Comparison of ENCODE assay signal across 24 cellular contexts in the genomic region with DNA sequence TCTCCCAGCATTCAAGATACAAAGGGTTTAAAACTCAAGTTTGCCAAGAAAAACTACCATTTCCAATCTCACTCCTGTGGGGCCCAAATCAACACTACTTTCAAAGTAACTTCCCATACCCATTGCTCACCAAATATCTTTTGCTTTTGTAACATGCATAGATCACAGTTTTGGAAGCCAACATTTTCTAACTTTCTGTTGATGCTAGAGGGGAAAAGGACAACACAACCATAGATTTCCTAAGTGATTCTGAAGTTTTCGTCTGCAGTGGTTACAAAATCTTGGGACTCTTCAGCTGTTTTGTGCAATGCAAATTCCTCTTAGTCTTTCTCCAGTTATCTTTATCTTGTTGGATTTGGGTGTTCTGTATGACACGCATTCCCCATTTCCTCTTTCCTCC.
DNase-seq lines count a peak whose midpoint lies in the region; ATAC-seq and TF ChIP-seq lines count a peak whose summit lies in the region.
"Had no signal": no experiment of that assay in that cellular context is flagged by ENCODE, and none has a peak within 500 bp of the region (broad histone marks: within the 10 kb centered on the region; RNA-seq: fewer than 3 reads in every experiment).

No MANE protein-coding gene starts in this region.

- POLR2A ChIA-PET in MCF 10A (lab: Yijun Ruan, JAX): no interaction called here

- H3K27me3 ChIP-seq in mammary epithelial cell (ENCODE audit: insufficient read depth, low read length) (no peaks in the 10 kb centered on the region), osteoblast (ENCODE audit: insufficient read depth, low read length) (no peaks in the 10 kb centered on the region)
- H3K27me3 ChIP-seq: BLaER1 had no signal

- intact Hi-C loops in MCF 10A (cut with micrococcal nuclease) (no loop called here), mammary epithelial cell (cut with micrococcal nuclease) (no loop called here)

- CTCF ChIA-PET in MCF 10A (lab: Yijun Ruan, JAX) (no interaction called here), mammary epithelial cell (lab: Charles Lee; ENCODE audit: low non-redundant PET) (no interaction called here)

- no peak overlapping the region for H3K4me3 Mint-ChIP-seq in MCF 10A (ENCODE audit: unreplicated experiment)
- H3K4me3 Mint-ChIP-seq: CD4-positive, CD25-positive, alpha-beta regulatory T cell had no signal

- peaks cover 6% of the 10 kb centered on the region for H3K36me3 Mint-ChIP-seq in MCF 10A (ENCODE audit: insufficient read depth, unreplicated experiment)
- H3K36me3 Mint-ChIP-seq: CD4-positive, CD25-positive, alpha-beta regulatory T cell had no signal

- H4K20me1 ChIP-seq in mammary epithelial cell (ENCODE audit: insufficient read depth, low read length) (no peaks in the 10 kb centered on the region), osteoblast (ENCODE audit: insufficient read depth, low read length) (no peaks in the 10 kb centered on the region)
- H4K20me1 ChIP-seq: BLaER1 had no signal

- H3K9ac ChIP-seq in mammary epithelial cell (ENCODE audit: insufficient read depth, low read length): no peak overlapping the region
- H3K9ac ChIP-seq: BLaER1, SK-N-SH had no signal

- no peaks in the 10 kb centered on the region for H3K36me3 ChIP-seq in mammary epithelial cell (ENCODE audit: insufficient read depth, low read length)
- no peaks in the 10 kb centered on the region for H3K36me3 ChIP-seq in osteoblast (ENCODE audit: insufficient read depth, low read length)
- H3K36me3 ChIP-seq: BLaER1 had no signal

- ATAC-seq in HG03469 (IDR thresholded peaks at IDR 0.05; ENCODE audit: unreplicated experiment) (no peak), GM19023 (IDR thresholded peaks at IDR 0.05; ENCODE audit: unreplicated experiment) (no peak)
- ATAC-seq: K562, PC-3 had no signal

- H3K4me2 ChIP-seq in mammary epithelial cell (ENCODE audit: insufficient read depth, low read depth, low read length): no peak overlapping the region
- H3K4me2 ChIP-seq in osteoblast (ENCODE audit: insufficient read depth, low read length): no peak overlapping the region
- H3K4me2 ChIP-seq: BLaER1, SK-N-SH had no signal

- in situ Hi-C loops in mammary epithelial cell (cut with MboI; ENCODE audit: low sequenced_read_pairs in 2 of 2): no loop called here

- DNase-seq in MCF 10A (ENCODE audit: unreplicated experiment) (peak; percentile 20), mammary epithelial cell (no peak), fibroblast of mammary gland (ENCODE audit: low read depth) (peak; percentile 19), osteoblast (ENCODE audit: insufficient read length, low spot score, missing footprints) (no peak), NCI-H82 (lab: John Stamatoyannopoulos, UW) (no peak)
- DNase-seq in activated CD8-positive, alpha-beta memory T cell treated with anti-CD3 and anti-CD28 coated beads for 24 hours: no peak
- DNase-seq: CD4-positive, CD25-positive, alpha-beta regulatory T cell; H7; Kasumi-1; MV-4-11; NCI-H1105; NCI-H1436 treated with DMSO at 0.1 percent for 48 hours; NCI-H187 treated with DMSO at 0.1 percent for 48 hours; NCI-H446; NCI-H524 treated with DMSO at 0.1 percent for 48 hours; NCI-H774; NK-92 treated with Interleukin-12 subunit alpha and Interleukin-12 subunit beta, amount 100 ng/mL, for 24 hours; PC-3; SK-N-SH had no signal

- peaks cover 21% of the 10 kb centered on the region for H3K9me3 Mint-ChIP-seq in MCF 10A (ENCODE audit: unreplicated experiment)

- H2AFZ ChIP-seq in mammary epithelial cell (ENCODE audit: low read depth, low read length) (no peak overlapping the region), osteoblast (ENCODE audit: low read length) (no peak overlapping the region)

- peaks cover 23% of the 10 kb centered on the region for H3K4me1 Mint-ChIP-seq in MCF 10A (ENCODE audit: insufficient read depth, unreplicated experiment)
- H3K4me1 Mint-ChIP-seq: CD4-positive, CD25-positive, alpha-beta regulatory T cell had no signal

- dilution Hi-C loops in mammary epithelial cell (cut with HindIII; ENCODE audit: low sequenced_read_pairs): no loop called here

- H3K4me1 ChIP-seq in mammary epithelial cell (ENCODE audit: insufficient read depth, low read length): peaks cover 9% of the 10 kb centered on the region
- peaks cover 10% of the 10 kb centered on the region for H3K4me1 ChIP-seq in osteoblast (ENCODE audit: insufficient read depth, low read length)
- H3K4me1 ChIP-seq: BLaER1 had no signal

- TF ChIP-seq CTCF in MCF 10A (IDR thresholded peaks at IDR 0.05; ENCODE audit: unreplicated experiment) (no peak), mammary epithelial cell (conservative IDR thresholded peaks at IDR 0.05 in 1 of 2, IDR thresholded peaks at IDR 0.05 in 1 of 2; ENCODE audit: extremely low read depth in 1 of 2, insufficient read depth in 1 of 2, low read depth in 1 of 2, low read length in 2 of 2) (no peak), fibroblast of mammary gland (conservative IDR thresholded peaks at IDR 0.05; ENCODE audit: control insufficient read depth, insufficient read depth, low read depth, low read length) (no peak), osteoblast (IDR thresholded peaks at IDR 0.05; ENCODE audit: extremely low read depth, low read depth, low read length) (no peak)

- H3K4me3 ChIP-seq in mammary epithelial cell (replicated peaks in 1 of 3; ENCODE audit: insufficient read depth in 1 of 3, low read depth in 2 of 3, low read length in 3 of 3) (no peak overlapping the region), fibroblast of mammary gland (ENCODE audit: control insufficient read depth, low read depth, low read length) (no peak overlapping the region), osteoblast (ENCODE audit: insufficient read depth, low read length) (no peak overlapping the region)
- H3K4me3 ChIP-seq: BLaER1, K562 had no signal

- WGBS in mammary epithelial cell (ENCODE audit: low coverage, missing lambda C conversion rate): 100% methylated on average over 2 of the region's 2 CpGs

- H3K27ac ChIP-seq in mammary epithelial cell (ENCODE audit: insufficient read depth, low read depth, low read length): no peak overlapping the region
- peak overlapping the region; percentile 35 for H3K27ac ChIP-seq in osteoblast (ENCODE audit: low read depth, low read length)
- H3K27ac ChIP-seq: 22Rv1, BLaER1 had no signal

- H3K79me2 ChIP-seq in mammary epithelial cell (ENCODE audit: insufficient read depth, low read length): no peaks in the 10 kb centered on the region
- H3K79me2 ChIP-seq in osteoblast (ENCODE audit: insufficient read depth, low read length): no peaks in the 10 kb centered on the region

- H3K27ac Mint-ChIP-seq in MCF 10A (ENCODE audit: low read depth, unreplicated experiment): no peak overlapping the region
- H3K27ac Mint-ChIP-seq: CD4-positive, CD25-positive, alpha-beta regulatory T cell had no signal

- H3K9me3 ChIP-seq in mammary epithelial cell (replicated peaks; ENCODE audit: insufficient read depth, low read length) (no peaks in the 10 kb centered on the region), osteoblast (ENCODE audit: low read depth, low read length) (no peaks in the 10 kb centered on the region)
- H3K9me3 ChIP-seq: BLaER1, SK-N-SH had no signal

- BruUV-seq in MCF 10A (replicated peaks; lab: Mats Ljungman, UMichigan) (no TSS peak), mammary epithelial cell (replicated peaks; lab: Mats Ljungman, UMichigan) (no TSS peak)

- no peaks in the 10 kb centered on the region for H3K27me3 Mint-ChIP-seq in MCF 10A (ENCODE audit: insufficient read depth, unreplicated experiment)
- H3K27me3 Mint-ChIP-seq: CD4-positive, CD25-positive, alpha-beta regulatory T cell had no signal

Comparison
In these comparisons a context has a peak if more than half of its experiments do, and no peak if none do; other contexts are left out.
1. DNase-seq: peak in MCF 10A (single experiment) and fibroblast of mammary gland (single experiment); none in mammary epithelial cell (single experiment), osteoblast (single experiment), activated CD8-positive, alpha-beta memory T cell treated with anti-CD3 and anti-CD28 coated beads for 24 hours (single experiment) and NCI-H82 (single experiment).